Comparison of ENCODE assay signal across 22 cellular contexts in genomic region chr4:55973650-55974049, GRCh38.
"Had no signal": no experiment of that assay in that cellular context is flagged by ENCODE, and none has a peak within 500 bp of the region (broad histone marks: within the 10 kb centered on the region; RNA-seq: fewer than 3 reads in every experiment).

No MANE protein-coding gene starts in this region.

- H3K4me1 Mint-ChIP-seq: mesothelial cell of epicardium, natural killer cell, neural progenitor cell had no signal

- ATAC-seq: heart right ventricle, left cardiac atrium, lower lobe of right lung, natural killer cell, pancreas, right cardiac atrium had no signal

- H3K9ac ChIP-seq: neural progenitor cell had no signal

- H3K27me3 Mint-ChIP-seq: memory B cell, progenitor cell of endocrine pancreas had no signal

- H2AFZ ChIP-seq: neural progenitor cell had no signal

- H3K27ac ChIP-seq: dorsolateral prefrontal cortex, heart right ventricle, left ventricle myocardium inferior, lower lobe of right lung, neural progenitor cell, pancreas had no signal

- H3K4me3 ChIP-seq: dorsolateral prefrontal cortex, heart right ventricle, left ventricle myocardium inferior, lower lobe of right lung, neural progenitor cell, pancreas had no signal

- DNase-seq: cortex of kidney; dorsolateral prefrontal cortex; effector CD8-positive, alpha-beta T cell; heart right ventricle; hypothalamus; kidney; left cardiac atrium; left ventricle myocardium inferior; lower lobe of right lung; natural killer cell; occipital lobe; pancreas; right cardiac atrium; small intestine; stimulated activated CD4-positive, alpha-beta T cell treated with anti-CD3 and anti-CD28 coated beads, Interleukin-12 subunit alpha, Interleukin-12 subunit beta, amount 100 ng/mL, for 4 hours; stimulated activated naive CD4-positive, alpha-beta T cell treated with Interleukin-2 at 50 U/mL for 16 hours; trophoblast cell had no signal

- H3K4me2 ChIP-seq: neural progenitor cell had no signal

- H3K9me3 Mint-ChIP-seq: memory B cell, mesothelial cell of epicardium, natural killer cell, neural progenitor cell had no signal

- FAIRE-seq: frontal cortex, kidney, pancreas, small intestine had no signal

- H3K4me1 ChIP-seq: heart right ventricle, left ventricle myocardium inferior, lower lobe of right lung, neural progenitor cell, pancreas had no signal

- H3K36me3 ChIP-seq: neural progenitor cell, pancreas had no signal

- H3K27me3 ChIP-seq: dorsolateral prefrontal cortex, heart right ventricle, neural progenitor cell, pancreas had no signal

- H3K9me3 ChIP-seq: heart right ventricle, left ventricle myocardium inferior, lower lobe of right lung had no signal

- H3K4me3 Mint-ChIP-seq: memory B cell, mesothelial cell of epicardium, natural killer cell, neural progenitor cell had no signal

- H3K27ac Mint-ChIP-seq: memory B cell, mesothelial cell of epicardium, natural killer cell, neural progenitor cell, progenitor cell of endocrine pancreas had no signal
